Comparison of ENCODE assay signal across 25 cellular contexts in genomic region chrX:66053414-66053813, GRCh38. TPM values are rescaled to one million over a fixed set of nuclear protein-coding genes. Genes with fewer than 3 reads are reported as not detected.
"Had no signal": no experiment of that assay in that cellular context is flagged by ENCODE, and none has a peak within 500 bp of the region (broad histone marks: within the 10 kb centered on the region; RNA-seq: fewer than 3 reads in every experiment).

No MANE protein-coding gene starts in this region.

- H3K4me1 ChIP-seq: esophagus muscularis mucosa, gastrocnemius medialis, sigmoid colon, testis, tibial nerve had no signal

- H3K27me3 Mint-ChIP-seq: naive thymus-derived CD4-positive, alpha-beta T cell; stimulated activated naive CD8-positive, alpha-beta T cell treated with anti-CD3 and anti-CD28 coated beads, Interleukin-15, amount 100 ng/mL, for 72 hours had no signal

- H3K4me1 Mint-ChIP-seq: immature natural killer cell, nephron progenitor cell had no signal

- H3K27ac Mint-ChIP-seq: naive thymus-derived CD4-positive, alpha-beta T cell; nephron progenitor cell; stimulated activated naive B cell treated with anti-CD40 and anti-IgM and Interleukin-4, amounts not matched to agents 10 μg/mL and 1 μg/mL and 100 μg/mL, for 72 hours; stimulated activated naive CD8-positive, alpha-beta T cell treated with anti-CD3 and anti-CD28 coated beads, Interleukin-15, amount 100 ng/mL, for 72 hours had no signal

- H3K4me3 ChIP-seq: esophagus muscularis mucosa, gastrocnemius medialis, heart right ventricle, lung, sigmoid colon, skin epidermis, testis, tibial nerve had no signal

- ATAC-seq: gastrocnemius medialis; heart right ventricle; left cardiac atrium; left ventricle myocardium superior; naive thymus-derived CD4-positive, alpha-beta T cell; stimulated activated naive B cell treated with anti-CD40 and anti-IgM and Interleukin-4, amounts not matched to agents 10 μg/mL and 1 μg/mL and 100 μg/mL, for 72 hours; stimulated activated naive CD8-positive, alpha-beta T cell treated with anti-CD3 and anti-CD28 coated beads, Interleukin-15, amount 100 ng/mL, for 72 hours had no signal

- H3K27ac ChIP-seq: epithelial cell of prostate, esophagus muscularis mucosa, gastrocnemius medialis, sigmoid colon, skin epidermis, testis, tibial nerve had no signal

- H3K4me3 Mint-ChIP-seq: immature natural killer cell; naive thymus-derived CD4-positive, alpha-beta T cell; nephron progenitor cell; stimulated activated naive B cell treated with anti-CD40 and anti-IgM and Interleukin-4, amounts not matched to agents 10 μg/mL and 1 μg/mL and 100 μg/mL, for 72 hours; stimulated activated naive CD8-positive, alpha-beta T cell treated with anti-CD3 and anti-CD28 coated beads, Interleukin-15, amount 100 ng/mL, for 72 hours had no signal

- DNase-seq: effector memory CD4-positive, alpha-beta T cell; gastrocnemius medialis; heart right ventricle; hypothalamus; immature natural killer cell; kidney; left cardiac atrium; left ventricle myocardium superior; mesenchymal stem cell; naive thymus-derived CD4-positive, alpha-beta T cell; nephron progenitor cell; posterior cingulate gyrus; sigmoid colon; stimulated activated CD4-positive, alpha-beta T cell treated with anti-CD3 and anti-CD28 coated beads, Interleukin-2, amount 100 ng/mL, for 24 hours; stimulated activated CD4-positive, alpha-beta T cell treated with anti-CD3 and anti-CD28 coated beads, Interleukin-4, amount 100 ng/mL, for 4 hours; stimulated activated naive B cell treated with anti-CD40 and anti-IgM and Interleukin-4, amounts not matched to agents 10 μg/mL and 1 μg/mL and 100 μg/mL, for 72 hours; stimulated activated naive CD8-positive, alpha-beta T cell treated with anti-CD3 and anti-CD28 coated beads, Interleukin-15, amount 100 ng/mL, for 72 hours; testis had no signal

- H3K27me3 ChIP-seq: gastrocnemius medialis, heart right ventricle, sigmoid colon, testis, tibial nerve had no signal

- H3K9me3 ChIP-seq: esophagus muscularis mucosa, gastrocnemius medialis, sigmoid colon, testis, tibial nerve had no signal

- H3K36me3 ChIP-seq: esophagus muscularis mucosa, gastrocnemius medialis, heart right ventricle, sigmoid colon, tibial nerve had no signal

- H3K9me3 Mint-ChIP-seq: immature natural killer cell; stimulated activated naive CD8-positive, alpha-beta T cell treated with anti-CD3 and anti-CD28 coated beads, Interleukin-15, amount 100 ng/mL, for 72 hours had no signal

RNA-seq across cellular contexts. Expression of gene VSIG4, which starts 13.5 kb away (rescaled TPM):
- total RNA-seq: fibroblast of villous mesenchyme, pulmonary artery endothelial cell had no signal
- polyA plus RNA-seq: immature natural killer cell had no signal
